1 cellular context compared by ENCODE assay signal in genomic region chr1:212453156-212453857, GRCh38.
TF ChIP-seq lines count a peak whose summit lies in the region.

No MANE protein-coding gene starts in this region.

TF ChIP-seq in SK-N-SH, 30 proteins besides CTCF, POLR2A, EP300 and RAD21 (continued from another document):
- TF ChIP-seq, protein P1, sequence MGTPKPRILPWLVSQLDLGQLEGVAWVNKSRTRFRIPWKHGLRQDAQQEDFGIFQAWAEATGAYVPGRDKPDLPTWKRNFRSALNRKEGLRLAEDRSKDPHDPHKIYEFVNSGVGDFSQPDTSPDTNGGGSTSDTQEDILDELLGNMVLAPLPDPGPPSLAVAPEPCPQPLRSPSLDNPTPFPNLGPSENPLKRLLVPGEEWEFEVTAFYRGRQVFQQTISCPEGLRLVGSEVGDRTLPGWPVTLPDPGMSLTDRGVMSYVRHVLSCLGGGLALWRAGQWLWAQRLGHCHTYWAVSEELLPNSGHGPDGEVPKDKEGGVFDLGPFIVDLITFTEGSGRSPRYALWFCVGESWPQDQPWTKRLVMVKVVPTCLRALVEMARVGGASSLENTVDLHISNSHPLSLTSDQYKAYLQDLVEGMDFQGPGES (IDR thresholded peaks at IDR 0.05; ENCODE audit: low read depth, low read length): no peak
- TF ChIP-seq FOSL2 (IDR thresholded peaks at IDR 0.05; ENCODE audit: borderline replicate concordance, low read depth): no peak
- TF ChIP-seq USF1 (IDR thresholded peaks at IDR 0.05; ENCODE audit: borderline replicate concordance, low read depth): no peak
- TF ChIP-seq POLR2AphosphoS5 (IDR thresholded peaks at IDR 0.05; ENCODE audit: low read depth, low read length): no peak
- TF ChIP-seq ELF1 (IDR thresholded peaks at IDR 0.05): no peak
- TF ChIP-seq RFX5 (IDR thresholded peaks at IDR 0.05; ENCODE audit: low read length): no peak
- TF ChIP-seq TEAD4 (IDR thresholded peaks at IDR 0.05; ENCODE audit: borderline replicate concordance, insufficient read depth): no peak
- TF ChIP-seq, protein P2, sequence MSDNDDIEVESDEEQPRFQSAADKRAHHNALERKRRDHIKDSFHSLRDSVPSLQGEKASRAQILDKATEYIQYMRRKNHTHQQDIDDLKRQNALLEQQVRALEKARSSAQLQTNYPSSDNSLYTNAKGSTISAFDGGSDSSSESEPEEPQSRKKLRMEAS (IDR thresholded peaks at IDR 0.05; ENCODE audit: low read depth): no peak
- no peak for TF ChIP-seq RXRA (IDR thresholded peaks at IDR 0.05; ENCODE audit: borderline replicate concordance, low read depth)
- TF ChIP-seq NFIC (IDR thresholded peaks at IDR 0.05; ENCODE audit: borderline replicate concordance): no peak
- no peak for TF ChIP-seq FOXJ3 (CRISPR knock-in tag; IDR thresholded peaks at IDR 0.05)
- TF ChIP-seq EZH2phosphoT487 (IDR thresholded peaks at IDR 0.05; ENCODE audit: borderline replicate concordance, low read depth): no peak
- TF ChIP-seq SMC3 (IDR thresholded peaks at IDR 0.05; ENCODE audit: low read depth, low read length): no peak
TF ChIP-seq in SK-N-SH: peak in this region for 0.
